In genomic region chr2:15134957-15135356, GRCh38 we compare ENCODE assay signal across 1 cellular context.
A peak's percentile ranks its signal among the peaks of the same experiment; 100 is the strongest.
TF ChIP-seq lines count a peak whose summit lies in the region.

No MANE protein-coding gene starts in this region.

TF ChIP-seq in HepG2, 621 proteins besides CTCF, POLR2A, EP300 and RAD21 (continued from another document):
- TF ChIP-seq RORA (CRISPR knock-in tag; IDR thresholded peaks at IDR 0.05), result no peak
- TF ChIP-seq, protein P1, sequence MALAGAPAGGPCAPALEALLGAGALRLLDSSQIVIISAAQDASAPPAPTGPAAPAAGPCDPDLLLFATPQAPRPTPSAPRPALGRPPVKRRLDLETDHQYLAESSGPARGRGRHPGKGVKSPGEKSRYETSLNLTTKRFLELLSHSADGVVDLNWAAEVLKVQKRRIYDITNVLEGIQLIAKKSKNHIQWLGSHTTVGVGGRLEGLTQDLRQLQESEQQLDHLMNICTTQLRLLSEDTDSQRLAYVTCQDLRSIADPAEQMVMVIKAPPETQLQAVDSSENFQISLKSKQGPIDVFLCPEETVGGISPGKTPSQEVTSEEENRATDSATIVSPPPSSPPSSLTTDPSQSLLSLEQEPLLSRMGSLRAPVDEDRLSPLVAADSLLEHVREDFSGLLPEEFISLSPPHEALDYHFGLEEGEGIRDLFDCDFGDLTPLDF (CRISPR knock-in tag; IDR thresholded peaks at IDR 0.05), result no peak
- TF ChIP-seq ZNF251 (CRISPR knock-in tag; IDR thresholded peaks at IDR 0.05), result no peak
- TF ChIP-seq ZBTB2 (CRISPR knock-in tag; IDR thresholded peaks at IDR 0.05; ENCODE audit: low read depth), result no peak
- TF ChIP-seq CEBPB (IDR thresholded peaks at IDR 0.05; ENCODE audit: borderline replicate concordance, low read depth, low read length), result peak; percentile 87
- TF ChIP-seq THAP9 (CRISPR knock-in tag; IDR thresholded peaks at IDR 0.05; ENCODE audit: borderline replicate concordance), result no peak
- no peak for TF ChIP-seq ZNF235 (CRISPR knock-in tag; IDR thresholded peaks at IDR 0.05; ENCODE audit: borderline replicate concordance)
- TF ChIP-seq, protein P2, sequence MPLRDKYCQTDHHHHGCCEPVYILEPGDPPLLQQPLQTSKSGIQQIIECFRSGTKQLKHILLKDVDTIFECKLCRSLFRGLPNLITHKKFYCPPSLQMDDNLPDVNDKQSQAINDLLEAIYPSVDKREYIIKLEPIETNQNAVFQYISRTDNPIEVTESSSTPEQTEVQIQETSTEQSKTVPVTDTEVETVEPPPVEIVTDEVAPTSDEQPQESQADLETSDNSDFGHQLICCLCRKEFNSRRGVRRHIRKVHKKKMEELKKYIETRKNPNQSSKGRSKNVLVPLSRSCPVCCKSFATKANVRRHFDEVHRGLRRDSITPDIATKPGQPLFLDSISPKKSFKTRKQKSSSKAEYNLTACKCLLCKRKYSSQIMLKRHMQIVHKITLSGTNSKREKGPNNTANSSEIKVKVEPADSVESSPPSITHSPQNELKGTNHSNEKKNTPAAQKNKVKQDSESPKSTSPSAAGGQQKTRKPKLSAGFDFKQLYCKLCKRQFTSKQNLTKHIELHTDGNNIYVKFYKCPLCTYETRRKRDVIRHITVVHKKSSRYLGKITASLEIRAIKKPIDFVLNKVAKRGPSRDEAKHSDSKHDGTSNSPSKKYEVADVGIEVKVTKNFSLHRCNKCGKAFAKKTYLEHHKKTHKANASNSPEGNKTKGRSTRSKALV (CRISPR knock-in tag; IDR thresholded peaks at IDR 0.05), result no peak
- TF ChIP-seq, protein P3, sequence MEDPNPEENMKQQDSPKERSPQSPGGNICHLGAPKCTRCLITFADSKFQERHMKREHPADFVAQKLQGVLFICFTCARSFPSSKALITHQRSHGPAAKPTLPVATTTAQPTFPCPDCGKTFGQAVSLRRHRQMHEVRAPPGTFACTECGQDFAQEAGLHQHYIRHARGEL (CRISPR knock-in tag; IDR thresholded peaks at IDR 0.05), result no peak
- TF ChIP-seq ZNF775 (CRISPR knock-in tag; IDR thresholded peaks at IDR 0.05; ENCODE audit: borderline replicate concordance), result no peak
- no peak for TF ChIP-seq ZSCAN25 (CRISPR knock-in tag; IDR thresholded peaks at IDR 0.05)
